ENCODE assay signal across 1 cellular context in the genomic region with DNA sequence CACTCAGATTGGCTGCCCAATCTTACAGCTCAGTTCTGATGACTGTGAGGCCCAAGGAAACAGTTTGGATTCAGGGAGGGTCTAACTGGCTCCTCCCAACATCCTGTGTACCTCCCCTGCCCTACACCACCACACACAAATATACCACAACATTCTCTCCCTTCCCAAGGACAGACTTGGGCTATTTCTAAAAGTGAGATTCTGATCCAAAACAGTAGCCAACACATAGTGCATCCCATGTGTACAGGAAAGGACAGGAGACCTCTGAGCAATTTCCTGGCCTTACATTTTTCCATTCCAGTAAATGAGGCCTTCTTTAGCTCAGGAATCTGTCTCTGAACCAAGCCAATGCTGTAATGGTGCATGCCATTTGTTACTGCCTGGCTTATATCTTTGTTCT.
TF ChIP-seq lines count a peak whose summit lies in the region.

No MANE protein-coding gene starts in this region.

TF ChIP-seq in K562, 482 proteins besides CTCF, POLR2A, EP300 and RAD21 (continued from another document):
- TF ChIP-seq BCLAF1 (IDR thresholded peaks at IDR 0.05; ENCODE audit: borderline replicate concordance in 1 of 2, control insufficient read depth in 1 of 2, low read depth in 2 of 2, low read length in 1 of 2) (no peak), ETV1 (tag; conservative IDR thresholded peaks at IDR 0.05; ENCODE audit: low read depth) (no peak), HDAC3 (IDR thresholded peaks at IDR 0.05; ENCODE audit: borderline replicate concordance, partially characterized antibody) (no peak), KLF6 (CRISPR knock-in tag; IDR thresholded peaks at IDR 0.05; ENCODE audit: borderline replicate concordance) (no peak), GABPA (tag; conservative IDR thresholded peaks at IDR 0.05; ENCODE audit: low read depth) (no peak), LARP7 (IDR thresholded peaks at IDR 0.05) (no peak), NEUROD1 (IDR thresholded peaks at IDR 0.05; ENCODE audit: borderline replicate concordance, low read depth, low read length, partially characterized antibody) (no peak), SNAPC5 (CRISPR knock-in tag; IDR thresholded peaks at IDR 0.05) (no peak)
- TF ChIP-seq, protein P1, sequence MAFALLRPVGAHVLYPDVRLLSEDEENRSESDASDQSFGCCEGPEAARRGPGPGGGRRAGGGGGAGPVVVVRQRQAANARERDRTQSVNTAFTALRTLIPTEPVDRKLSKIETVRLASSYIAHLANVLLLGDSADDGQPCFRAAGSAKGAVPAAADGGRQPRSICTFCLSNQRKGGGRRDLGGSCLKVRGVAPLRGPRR (CRISPR knock-in tag; IDR thresholded peaks at IDR 0.05): no peak
TF ChIP-seq in K562: peak in this region for 0.
